34 cellular contexts compared by ENCODE assay signal in the genomic region with DNA sequence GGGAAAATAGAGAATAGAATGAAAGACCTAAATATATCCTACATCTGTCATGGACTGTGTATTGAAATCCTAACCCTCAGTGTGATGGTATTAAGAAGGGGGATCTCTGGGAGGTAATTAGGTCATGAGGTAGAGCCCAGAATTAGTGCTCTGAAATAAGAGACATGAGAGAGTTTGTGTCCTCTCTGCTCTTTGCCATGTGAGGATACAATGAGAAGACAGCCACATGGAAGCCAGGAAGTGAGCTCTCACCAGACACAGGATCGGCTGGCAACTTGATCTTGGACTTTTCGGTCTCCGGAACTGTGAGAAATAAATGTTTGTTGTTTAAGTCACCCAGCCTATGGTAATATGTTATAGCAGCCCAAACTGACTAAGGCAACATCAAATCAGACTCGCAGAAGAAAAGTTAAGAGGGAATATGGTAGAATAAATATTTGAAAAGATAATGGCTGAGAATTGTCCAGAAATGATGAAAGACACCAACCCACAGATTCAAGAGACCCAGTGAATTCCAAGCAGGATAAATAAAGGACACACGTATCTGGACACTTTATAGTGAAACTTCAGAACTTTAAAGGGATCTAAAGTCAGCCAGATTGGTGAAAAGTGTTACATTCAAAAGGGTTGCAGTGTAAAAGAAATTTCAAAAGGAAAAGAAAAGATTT.
"Had no signal": no experiment of that assay in that cellular context is flagged by ENCODE, and none has a peak within 500 bp of the region (broad histone marks: within the 10 kb centered on the region; RNA-seq: fewer than 3 reads in every experiment).

No MANE protein-coding gene starts in this region.

- H3K27ac Mint-ChIP-seq: activated B cell treated with CpG ODN at 0.5 μM for 24 hours; activated naive CD4-positive, alpha-beta T cell treated with anti-CD3 and anti-CD28 coated beads, Interleukin-2, amount 10 ng/mL, durations not matched to agents 7 days and 5 days; activated naive CD4-positive, alpha-beta T cell treated with anti-CD3 and anti-CD28 coated beads, Interleukin-2, amount 50 U/mL, for 72 hours; activated naive CD8-positive, alpha-beta T cell treated with anti-CD3 and anti-CD28 coated beads, Interleukin-2, amount 10 ng/mL, durations not matched to agents 7 days and 5 days; activated T-cell treated with anti-CD3 and anti-CD28 coated beads, Interleukin-2, amount 50 U/mL, for 24 hours; activated T-cell treated with anti-CD3 and anti-CD28 coated beads, Interleukin-2, amount 50 U/mL, for 72 hours; dendritic cell treated with granulocyte-macrophage colony-stimulating factor and Interleukin-4, amounts not matched to agents 40 ng/mL and 50 ng/mL, for 4 days; effector memory CD8-positive, alpha-beta T cell; T-helper 17 cell; T-helper 2 cell treated with Interferon-gamma antibody and Interleukin-4, amounts not matched to agents 5 μg/mL and 100 μg/mL, for 36 hours had no signal

- H3K9me3 Mint-ChIP-seq: activated naive CD4-positive, alpha-beta T cell treated with anti-CD3 and anti-CD28 coated beads, Interleukin-2, amount 50 U/mL, for 72 hours; activated naive CD8-positive, alpha-beta T cell treated with anti-CD3 and anti-CD28 coated beads, Interleukin-2, amount 10 ng/mL, durations not matched to agents 7 days and 5 days; activated T-cell treated with anti-CD3 and anti-CD28 coated beads, Interleukin-2, amount 50 U/mL, for 24 hours; effector memory CD8-positive, alpha-beta T cell; T-helper 2 cell treated with Interferon-gamma antibody and Interleukin-4, amounts not matched to agents 5 μg/mL and 100 μg/mL, for 36 hours had no signal

- DNase-seq: activated B cell treated with CpG ODN at 0.5 μM for 24 hours; activated CD4-positive, alpha-beta T cell treated with anti-CD3 and anti-CD28 coated beads for 48 hours; activated CD4-positive, alpha-beta T cell treated with anti-CD3 and anti-CD28 coated beads, Interleukin-2, amount 50 U/mL, for 1 hour; activated CD4-positive, alpha-beta T cell treated with anti-CD3 and anti-CD28 coated beads, Interleukin-2, amount 50 U/mL, for 48 hours; activated CD8-positive, alpha-beta memory T cell treated with anti-CD3 and anti-CD28 coated beads, Interleukin-2, amount 50 U/mL, for 48 hours; activated gamma-delta T cell; activated naive CD4-positive, alpha-beta T cell; activated naive CD4-positive, alpha-beta T cell treated with anti-CD3 and anti-CD28 coated beads, Interleukin-2, amount 10 ng/mL, durations not matched to agents 7 days and 5 days; activated naive CD8-positive, alpha-beta T cell treated with anti-CD3 and anti-CD28 coated beads, Interleukin-2, amount 10 ng/mL, durations not matched to agents 7 days and 5 days; activated T-cell treated with anti-CD3 and anti-CD28 coated beads for 4 hours; activated T-cell treated with anti-CD3 and anti-CD28 coated beads, Interleukin-2, amount 50 U/mL, for 24 hours; activated T-cell treated with anti-CD3 and anti-CD28 coated beads, Interleukin-2, amount 50 U/mL, for 72 hours; central memory CD4-positive, alpha-beta T cell; cerebellar nuclear complex; colonic mucosa; dorsolateral prefrontal cortex; effector CD4-positive, alpha-beta T cell; effector memory CD8-positive, alpha-beta T cell; erythroblast; foreskin keratinocyte; T-helper 1 cell; T-helper 17 cell; T1000; WERI-Rb-1 had no signal

- ATAC-seq: activated CD4-positive, CD25-positive, alpha-beta regulatory T cell treated with anti-CD3 and anti-CD28 coated beads, Interleukin-2, amount 50 U/mL, for 24 hours; activated naive CD4-positive, alpha-beta T cell treated with anti-CD3 and anti-CD28 coated beads, Interleukin-2, amount 50 U/mL, for 72 hours; activated T-cell treated with anti-CD3 and anti-CD28 coated beads, Interleukin-2, amount 50 U/mL, for 72 hours; effector memory CD8-positive, alpha-beta T cell; foreskin keratinocyte; gastroesophageal sphincter; T-helper 17 cell had no signal

- H3K4me1 Mint-ChIP-seq: activated B cell treated with CpG ODN at 0.5 μM for 24 hours; activated naive CD4-positive, alpha-beta T cell treated with anti-CD3 and anti-CD28 coated beads, Interleukin-2, amount 10 ng/mL, durations not matched to agents 7 days and 5 days; activated naive CD8-positive, alpha-beta T cell treated with anti-CD3 and anti-CD28 coated beads, Interleukin-2, amount 10 ng/mL, durations not matched to agents 7 days and 5 days; T-helper 17 cell had no signal

- H3K9me3 ChIP-seq: ascending aorta, colonic mucosa, esophagus muscularis mucosa, gastroesophageal sphincter had no signal

- H3K4me3 ChIP-seq: ascending aorta, breast epithelium, cardiac muscle cell, colonic mucosa, dorsolateral prefrontal cortex, esophagus muscularis mucosa, gastroesophageal sphincter had no signal

- H3K27ac ChIP-seq: ascending aorta, breast epithelium, cardiac muscle cell, colonic mucosa, dorsolateral prefrontal cortex, esophagus muscularis mucosa, foreskin keratinocyte, gastroesophageal sphincter, WERI-Rb-1 had no signal

- H3K4me3 Mint-ChIP-seq: activated B cell treated with CpG ODN at 0.5 μM for 24 hours; activated naive CD4-positive, alpha-beta T cell treated with anti-CD3 and anti-CD28 coated beads, Interleukin-2, amount 10 ng/mL, durations not matched to agents 7 days and 5 days; activated naive CD8-positive, alpha-beta T cell treated with anti-CD3 and anti-CD28 coated beads, Interleukin-2, amount 10 ng/mL, durations not matched to agents 7 days and 5 days; activated T-cell treated with anti-CD3 and anti-CD28 coated beads, Interleukin-2, amount 50 U/mL, for 24 hours; activated T-cell treated with anti-CD3 and anti-CD28 coated beads, Interleukin-2, amount 50 U/mL, for 72 hours; dendritic cell treated with granulocyte-macrophage colony-stimulating factor and Interleukin-4, amounts not matched to agents 40 ng/mL and 50 ng/mL, for 4 days; effector memory CD8-positive, alpha-beta T cell; T-helper 17 cell; T-helper 2 cell treated with Interferon-gamma antibody and Interleukin-4, amounts not matched to agents 5 μg/mL and 100 μg/mL, for 36 hours had no signal

- H3K36me3 ChIP-seq: ascending aorta, breast epithelium, cardiac muscle cell, colonic mucosa, esophagus muscularis mucosa, gastroesophageal sphincter, WERI-Rb-1 had no signal

- H3K27me3 ChIP-seq: ascending aorta, breast epithelium, cardiac muscle cell, colonic mucosa, dorsolateral prefrontal cortex, esophagus muscularis mucosa, gastroesophageal sphincter had no signal

- H3K4me1 ChIP-seq: ascending aorta, breast epithelium, colonic mucosa, esophagus muscularis mucosa, foreskin keratinocyte, gastroesophageal sphincter had no signal

- H3K36me3 Mint-ChIP-seq: activated naive CD4-positive, alpha-beta T cell treated with anti-CD3 and anti-CD28 coated beads, Interleukin-2, amount 10 ng/mL, durations not matched to agents 7 days and 5 days; activated naive CD4-positive, alpha-beta T cell treated with anti-CD3 and anti-CD28 coated beads, Interleukin-2, amount 50 U/mL, for 72 hours; activated naive CD8-positive, alpha-beta T cell treated with anti-CD3 and anti-CD28 coated beads, Interleukin-2, amount 10 ng/mL, durations not matched to agents 7 days and 5 days; brain had no signal
